Comparison of ENCODE assay signal across 15 cellular contexts in genomic region chr11:44842219-44842618, GRCh38.
DNase-seq lines count a peak whose midpoint lies in the region; ATAC-seq and TF ChIP-seq lines count a peak whose summit lies in the region.
"Had no signal": no experiment of that assay in that cellular context is flagged by ENCODE, and none has a peak within 500 bp of the region (broad histone marks: within the 10 kb centered on the region; RNA-seq: fewer than 3 reads in every experiment).

No MANE protein-coding gene starts in this region.

- BruUV-seq in Calu3 (replicated peaks; lab: Mats Ljungman, UMichigan), result no TSS peak
- BruUV-seq in MCF 10A (replicated peaks; lab: Mats Ljungman, UMichigan), result no TSS peak

- POLR2A ChIA-PET in MCF 10A (lab: Yijun Ruan, JAX), result no interaction called here

- TF ChIP-seq EP300 in sigmoid colon (IDR thresholded peaks at IDR 0.05), result no peak

- H3K9me3 Mint-ChIP-seq in Calu3 (ENCODE audit: low read depth, unreplicated experiment), result peaks cover 3% of the 10 kb centered on the region
- peaks cover 8% of the 10 kb centered on the region for H3K9me3 Mint-ChIP-seq in MCF 10A (ENCODE audit: unreplicated experiment)

- intact Hi-C loops in sigmoid colon (cut with DNase I) (no loop called here), Calu3 (cut with micrococcal nuclease; ENCODE audit: unreplicated experiment) (no loop called here), MCF 10A (cut with micrococcal nuclease) (no loop called here)

- H3K9me3 ChIP-seq in adipocyte (ENCODE audit: control insufficient read depth, low read length) (peaks cover 8% of the 10 kb centered on the region), sigmoid colon (no peaks in the 10 kb centered on the region)

- no peaks in the 10 kb centered on the region for H3K27me3 ChIP-seq in adipocyte (replicated peaks; ENCODE audit: control insufficient read depth, insufficient read depth, low read length)
- no peaks in the 10 kb centered on the region for H3K27me3 ChIP-seq in sigmoid colon

- H3K4me3 ChIP-seq in adipocyte (ENCODE audit: low read length) (no peak overlapping the region), sigmoid colon (no peak overlapping the region)
- H3K4me3 ChIP-seq: PC-9 had no signal

- no peaks in the 10 kb centered on the region for H3K36me3 Mint-ChIP-seq in Calu3 (ENCODE audit: insufficient read depth, unreplicated experiment)
- no peaks in the 10 kb centered on the region for H3K36me3 Mint-ChIP-seq in MCF 10A (ENCODE audit: insufficient read depth, unreplicated experiment)

- no peak for TF ChIP-seq CTCF in sigmoid colon (IDR thresholded peaks at IDR 0.05)
- no peak for TF ChIP-seq CTCF in Calu3 (IDR thresholded peaks at IDR 0.05; ENCODE audit: unreplicated experiment)
- TF ChIP-seq CTCF in MCF 10A (IDR thresholded peaks at IDR 0.05; ENCODE audit: unreplicated experiment), result no peak

- CTCF ChIA-PET in Calu3 (lab: Charles Lee), result interaction anchor here (0.7 kb wide), 1 partner anchor 44 kb away, joined by 4 read pairs; no protein-coding TSS in a partner anchor
- CTCF ChIA-PET in MCF 10A (lab: Yijun Ruan, JAX), result interaction anchor here (1.1 kb wide), 1 partner anchor 70 kb away, joined by 3 read pairs; no protein-coding TSS in a partner anchor

- peak; percentile 95 for DNase-seq in GM04503 (ENCODE audit: low read depth)
- peak; percentile 88 for DNase-seq in adipocyte (ENCODE audit: low read depth)
- DNase-seq in fibroblast of the conjunctiva (ENCODE audit: low read depth), result peak; percentile 67
- no peak for DNase-seq in sigmoid colon
- DNase-seq in Calu3, result no peak
- DNase-seq in MCF 10A (ENCODE audit: unreplicated experiment), result no peak
- DNase-seq: activated CD4-positive, alpha-beta T cell treated with anti-CD3 and anti-CD28 coated beads, Interleukin-2, amount 50 U/mL, for 1 hour; Caco-2; NCI-H2171 treated with DMSO at 0.1 percent for 48 hours; PC-9; T-helper 2 cell had no signal

- H3K9ac ChIP-seq in adipocyte (ENCODE audit: low read length), result peak overlapping the region; percentile 41

- H3K4me1 ChIP-seq in adipocyte (ENCODE audit: control insufficient read depth, insufficient read depth, low read length) (peaks cover 24% of the 10 kb centered on the region), sigmoid colon (peaks cover 0 to 40% (median 31%) of the 10 kb centered on the region in 4 donors)
- H3K4me1 ChIP-seq: Caco-2 had no signal

- WGBS in sigmoid colon, 2 donors, result 81 to 83% methylated on average over 5 of the region's 5 CpGs

- H3K27me3 Mint-ChIP-seq in Calu3 (ENCODE audit: unreplicated experiment), result peaks cover 77% of the 10 kb centered on the region
- peaks cover 58% of the 10 kb centered on the region for H3K27me3 Mint-ChIP-seq in MCF 10A (ENCODE audit: insufficient read depth, unreplicated experiment)
- H3K27me3 Mint-ChIP-seq: central memory CD8-positive, alpha-beta T cell had no signal

- no peaks in the 10 kb centered on the region for H3K36me3 ChIP-seq in adipocyte (ENCODE audit: control insufficient read depth, insufficient read depth, low read length, severe bottlenecking)
- no peaks in the 10 kb centered on the region for H3K36me3 ChIP-seq in sigmoid colon

- no peak for ATAC-seq in HG03139 (IDR thresholded peaks at IDR 0.05; ENCODE audit: unreplicated experiment)
- no peak for ATAC-seq in GM21526 (IDR thresholded peaks at IDR 0.05; ENCODE audit: low FRiP score, unreplicated experiment)
- ATAC-seq: esophagus mucosa had no signal

- H3K4me1 Mint-ChIP-seq in Calu3 (ENCODE audit: low read depth, unreplicated experiment) (no peaks in the 10 kb centered on the region), MCF 10A (ENCODE audit: insufficient read depth, unreplicated experiment) (no peaks in the 10 kb centered on the region)
- H3K4me1 Mint-ChIP-seq: central memory CD8-positive, alpha-beta T cell had no signal

- TF ChIP-seq POLR2A in sigmoid colon (IDR thresholded peaks at IDR 0.05), result no peak

- H3K4me3 Mint-ChIP-seq in Calu3 (ENCODE audit: low read depth, unreplicated experiment), result no peak overlapping the region
- no peak overlapping the region for H3K4me3 Mint-ChIP-seq in MCF 10A (ENCODE audit: unreplicated experiment)
- H3K4me3 Mint-ChIP-seq: central memory CD8-positive, alpha-beta T cell had no signal

- H3K27ac Mint-ChIP-seq in Calu3 (ENCODE audit: unreplicated experiment) (no peak overlapping the region), MCF 10A (ENCODE audit: low read depth, unreplicated experiment) (no peak overlapping the region)

- peak overlapping the region; percentile 2 to 79 (median 66) for H3K27ac ChIP-seq in sigmoid colon
- H3K27ac ChIP-seq: PC-9 had no signal

Comparison
In these comparisons a context has a peak if more than half of its experiments do, and no peak if none do; other contexts are left out.
1. DNase-seq: peak in GM04503 (single experiment), adipocyte (single experiment) and fibroblast of the conjunctiva (single experiment); none in sigmoid colon (single experiment), Calu3 (single experiment) and MCF 10A (single experiment).